ENCODE assay signal across 34 cellular contexts in genomic region chr3:54888873-54889272, GRCh38. TPM values are rescaled to one million over a fixed set of nuclear protein-coding genes. Genes with fewer than 3 reads are reported as not detected.
A peak's percentile ranks its signal among the peaks of the same experiment; 100 is the strongest.
DNase-seq lines count a peak whose midpoint lies in the region; ATAC-seq, FAIRE-seq and TF ChIP-seq lines count a peak whose summit lies in the region.
"Had no signal": no experiment of that assay in that cellular context is flagged by ENCODE, and none has a peak within 500 bp of the region (broad histone marks: within the 10 kb centered on the region; RNA-seq: fewer than 3 reads in every experiment).

No MANE protein-coding gene starts in this region.

- TF ChIP-seq EP300 in gastroesophageal sphincter (IDR thresholded peaks at IDR 0.05): no peak

- in situ Hi-C loops in gastrocnemius medialis (cut with MboI; ENCODE audit: low sequenced_read_pairs in 4 of 4): no loop called here

- no peaks in the 10 kb centered on the region for H3K27me3 ChIP-seq in bronchial epithelial cell (ENCODE audit: control insufficient read depth, insufficient read depth, low read length)
- no peaks in the 10 kb centered on the region for H3K27me3 ChIP-seq in gastroesophageal sphincter
- no peaks in the 10 kb centered on the region for H3K27me3 ChIP-seq in gastrocnemius medialis
- no peaks in the 10 kb centered on the region for H3K27me3 ChIP-seq in right cardiac atrium (ENCODE audit: control insufficient read depth, insufficient read depth)
- H3K27me3 ChIP-seq: brain microvascular endothelial cell, ovary, thyroid gland had no signal

- peak overlapping the region; percentile 34 to 90 (median 62) for H3K27ac ChIP-seq in gastroesophageal sphincter
- H3K27ac ChIP-seq in gastrocnemius medialis: peak overlapping the region in 2 of 4 donors; percentile 33 to 79
- H3K27ac ChIP-seq in right cardiac atrium (ENCODE audit: low read length): no peak overlapping the region
- H3K27ac ChIP-seq: brain microvascular endothelial cell, epithelial cell of prostate, ovary, thyroid gland had no signal

- no peak for TF ChIP-seq POLR2A in gastroesophageal sphincter (IDR thresholded peaks at IDR 0.05)
- TF ChIP-seq POLR2A in gastrocnemius medialis (IDR thresholded peaks at IDR 0.05): no peak

- H3K4me1 Mint-ChIP-seq in activated CD4-positive, alpha-beta T cell treated with anti-CD3 and anti-CD28 coated beads, Interleukin-2, amount 10 ng/mL, durations not matched to agents 7 days and 5 days: no peaks in the 10 kb centered on the region
- H3K4me1 Mint-ChIP-seq: activated CD8-positive, alpha-beta memory T cell treated with anti-CD3 and anti-CD28 coated beads, Interleukin-2, amount 10 ng/mL, durations not matched to agents 7 days and 5 days; activated naive CD8-positive, alpha-beta T cell treated with anti-CD3 and anti-CD28 coated beads, Interleukin-2, amount 50 U/mL, for 24 hours; CD4-positive, alpha-beta memory T cell; stimulated activated naive B cell treated with anti-CD40 and anti-IgM and Interleukin-4, amounts not matched to agents 10 μg/mL and 1 μg/mL and 100 μg/mL, for 72 hours had no signal

- H3K4me1 ChIP-seq in gastroesophageal sphincter: peaks cover 19 to 52% (median 25%) of the 10 kb centered on the region in 3 donors
- H3K4me1 ChIP-seq in gastrocnemius medialis: peaks cover 33 to 49% of the 10 kb centered on the region in 2 donors
- H3K4me1 ChIP-seq in right cardiac atrium (ENCODE audit: control insufficient read depth, insufficient read depth, low read length): peaks cover 2% of the 10 kb centered on the region

- TF ChIP-seq CTCF in bronchial epithelial cell (IDR thresholded peaks at IDR 0.05; ENCODE audit: insufficient read depth, low read length, severe bottlenecking) (no peak), gastroesophageal sphincter (IDR thresholded peaks at IDR 0.05) (no peak), gastrocnemius medialis (IDR thresholded peaks at IDR 0.05 in 4 of 5, conservative IDR thresholded peaks at IDR 0.05 in 1 of 5) (no peak)

- no peaks in the 10 kb centered on the region for H3K9me3 Mint-ChIP-seq in activated CD4-positive, alpha-beta T cell treated with anti-CD3 and anti-CD28 coated beads, Interleukin-2, amount 10 ng/mL, durations not matched to agents 7 days and 5 days
- H3K9me3 Mint-ChIP-seq: activated naive CD8-positive, alpha-beta T cell treated with anti-CD3 and anti-CD28 coated beads, Interleukin-2, amount 50 U/mL, for 24 hours; stimulated activated naive B cell treated with anti-CD40 and anti-IgM and Interleukin-4, amounts not matched to agents 10 μg/mL and 1 μg/mL and 100 μg/mL, for 72 hours; WTC11 had no signal

- no peaks in the 10 kb centered on the region for H3K36me3 Mint-ChIP-seq in activated CD4-positive, alpha-beta T cell treated with anti-CD3 and anti-CD28 coated beads, Interleukin-2, amount 10 ng/mL, durations not matched to agents 7 days and 5 days (ENCODE audit: low read depth)
- H3K36me3 Mint-ChIP-seq: activated CD8-positive, alpha-beta memory T cell treated with anti-CD3 and anti-CD28 coated beads, Interleukin-2, amount 10 ng/mL, durations not matched to agents 7 days and 5 days; CD4-positive, alpha-beta memory T cell; natural killer cell treated with Interleukin-12 subunit alpha and Interleukin-12 subunit beta and Interleukin-15 and Interleukin-18, amount 100 ng/mL, for 72 hours; stimulated activated naive B cell treated with anti-CD40 and anti-IgM and Interleukin-4, amounts not matched to agents 10 μg/mL and 1 μg/mL and 100 μg/mL, for 72 hours had no signal

- FAIRE-seq in bronchial epithelial cell (lab: Jason Lieb, UNC): no peak
- FAIRE-seq: colon, GM12891, keratinocyte had no signal

- peak; percentile 13 for ATAC-seq in gastroesophageal sphincter
- ATAC-seq in gastrocnemius medialis: peak; percentile 35 to 62
- no peak for ATAC-seq in right cardiac atrium
- ATAC-seq: activated CD8-positive, alpha-beta memory T cell treated with anti-CD3 and anti-CD28 coated beads, Interleukin-2, amount 10 ng/mL, durations not matched to agents 7 days and 5 days; activated naive CD8-positive, alpha-beta T cell treated with anti-CD3 and anti-CD28 coated beads, Interleukin-2, amount 50 U/mL, for 24 hours; natural killer cell treated with Interleukin-12 subunit alpha and Interleukin-12 subunit beta and Interleukin-15 and Interleukin-18, amount 100 ng/mL, for 72 hours; stimulated activated naive B cell treated with anti-CD40 and anti-IgM and Interleukin-4, amounts not matched to agents 10 μg/mL and 1 μg/mL and 100 μg/mL, for 72 hours; WTC11 had no signal

- no peak overlapping the region for H3K4me3 Mint-ChIP-seq in activated CD4-positive, alpha-beta T cell treated with anti-CD3 and anti-CD28 coated beads, Interleukin-2, amount 10 ng/mL, durations not matched to agents 7 days and 5 days
- H3K4me3 Mint-ChIP-seq: activated CD8-positive, alpha-beta memory T cell treated with anti-CD3 and anti-CD28 coated beads, Interleukin-2, amount 10 ng/mL, durations not matched to agents 7 days and 5 days; activated naive CD8-positive, alpha-beta T cell treated with anti-CD3 and anti-CD28 coated beads, Interleukin-2, amount 50 U/mL, for 24 hours; CD4-positive, alpha-beta memory T cell; natural killer cell treated with Interleukin-12 subunit alpha and Interleukin-12 subunit beta and Interleukin-15 and Interleukin-18, amount 100 ng/mL, for 72 hours; stimulated activated naive B cell treated with anti-CD40 and anti-IgM and Interleukin-4, amounts not matched to agents 10 μg/mL and 1 μg/mL and 100 μg/mL, for 72 hours; WTC11 had no signal

- H3K4me3 ChIP-seq in bronchial epithelial cell (ENCODE audit: low read depth, low read length): no peak overlapping the region
- H3K4me3 ChIP-seq in gastroesophageal sphincter: no peak overlapping the region
- no peak overlapping the region for H3K4me3 ChIP-seq in gastrocnemius medialis
- H3K4me3 ChIP-seq in right cardiac atrium (ENCODE audit: low read length): no peak overlapping the region
- H3K4me3 ChIP-seq: ovary, thyroid gland had no signal

- H3K36me3 ChIP-seq in bronchial epithelial cell (ENCODE audit: control insufficient read depth, insufficient read depth, low read length) (no peaks in the 10 kb centered on the region), gastroesophageal sphincter (no peaks in the 10 kb centered on the region), gastrocnemius medialis (no peaks in the 10 kb centered on the region)
- H3K36me3 ChIP-seq: brain microvascular endothelial cell, ovary, thyroid gland had no signal

- 50 to 71% methylated on average over 1 of the region's 1 CpG for WGBS in gastroesophageal sphincter (ENCODE audit: low coverage in 1 of 2), 2 donors
- 86% methylated on average over 1 of the region's 1 CpG for WGBS in right cardiac atrium

- no peaks in the 10 kb centered on the region for H3K27me3 Mint-ChIP-seq in activated CD4-positive, alpha-beta T cell treated with anti-CD3 and anti-CD28 coated beads, Interleukin-2, amount 10 ng/mL, durations not matched to agents 7 days and 5 days
- H3K27me3 Mint-ChIP-seq: activated CD8-positive, alpha-beta memory T cell treated with anti-CD3 and anti-CD28 coated beads, Interleukin-2, amount 10 ng/mL, durations not matched to agents 7 days and 5 days; activated naive CD8-positive, alpha-beta T cell treated with anti-CD3 and anti-CD28 coated beads, Interleukin-2, amount 50 U/mL, for 24 hours; natural killer cell treated with Interleukin-12 subunit alpha and Interleukin-12 subunit beta and Interleukin-15 and Interleukin-18, amount 100 ng/mL, for 72 hours; stimulated activated naive B cell treated with anti-CD40 and anti-IgM and Interleukin-4, amounts not matched to agents 10 μg/mL and 1 μg/mL and 100 μg/mL, for 72 hours had no signal

- no peak overlapping the region for H3K27ac Mint-ChIP-seq in activated CD4-positive, alpha-beta T cell treated with anti-CD3 and anti-CD28 coated beads, Interleukin-2, amount 10 ng/mL, durations not matched to agents 7 days and 5 days
- H3K27ac Mint-ChIP-seq: activated CD8-positive, alpha-beta memory T cell treated with anti-CD3 and anti-CD28 coated beads, Interleukin-2, amount 10 ng/mL, durations not matched to agents 7 days and 5 days; activated naive CD8-positive, alpha-beta T cell treated with anti-CD3 and anti-CD28 coated beads, Interleukin-2, amount 50 U/mL, for 24 hours; CD4-positive, alpha-beta memory T cell; natural killer cell treated with Interleukin-12 subunit alpha and Interleukin-12 subunit beta and Interleukin-15 and Interleukin-18, amount 100 ng/mL, for 72 hours; stimulated activated naive B cell treated with anti-CD40 and anti-IgM and Interleukin-4, amounts not matched to agents 10 μg/mL and 1 μg/mL and 100 μg/mL, for 72 hours; WTC11 had no signal

- intact Hi-C loops in gastrocnemius medialis (cut with DNase I; ENCODE audit: low total_unique reads) (no loop called here), right cardiac atrium (cut with DNase I) (no loop called here)

- CTCF ChIA-PET in activated CD4-positive, alpha-beta T cell treated with anti-CD3 and anti-CD28 coated beads, Interleukin-2, amount 10 ng/mL, durations not matched to agents 7 days and 5 days (lab: Charles Lee): interaction anchor here (0.6 kb wide), 1 partner anchor 327 kb away, joined by 3 read pairs; no protein-coding TSS in a partner anchor

- H3K9me3 ChIP-seq in gastroesophageal sphincter (no peaks in the 10 kb centered on the region), gastrocnemius medialis (no peaks in the 10 kb centered on the region), right cardiac atrium (ENCODE audit: control insufficient read depth, low read length) (no peaks in the 10 kb centered on the region)
- H3K9me3 ChIP-seq: ovary, thyroid gland had no signal

- DNase-seq in EH (ENCODE audit: low read depth): peak; percentile 50
- DNase-seq in bronchial epithelial cell (ENCODE audit: low read depth): peak; percentile 6
- DNase-seq in gastrocnemius medialis: peak in 1 of 2 donors; percentile 43
- DNase-seq in activated CD4-positive, alpha-beta T cell treated with anti-CD3 and anti-CD28 coated beads, Interleukin-2, amount 10 ng/mL, durations not matched to agents 7 days and 5 days: no peak
- DNase-seq in islet precursor cell: no peak
- no peak for DNase-seq in NCI-H187 (lab: John Stamatoyannopoulos, UW)
- DNase-seq in right cardiac atrium: no peak
- DNase-seq: activated CD8-positive, alpha-beta memory T cell treated with anti-CD3 and anti-CD28 coated beads, Interleukin-2, amount 10 ng/mL, durations not matched to agents 7 days and 5 days; activated naive CD8-positive, alpha-beta T cell treated with anti-CD3 and anti-CD28 coated beads, Interleukin-2, amount 50 U/mL, for 24 hours; activated T-cell treated with anti-CD3 and anti-CD28 coated beads, Interleukin-2, amount 50 U/mL, for 48 hours; brain microvascular endothelial cell; CD4-positive, alpha-beta memory T cell; effector CD8-positive, alpha-beta T cell; EL; GOT3; NCI-H1105 treated with DMSO at 0.1 percent for 48 hours; NCI-H2029 treated with DMSO at 0.1 percent for 48 hours; NCI-H226; NCI-H69; stimulated activated CD4-positive, alpha-beta T cell treated with anti-CD3 and anti-CD28 coated beads, Interleukin-15, amount 100 ng/mL, for 24 hours; stimulated activated naive B cell treated with anti-CD40 and anti-IgM and Interleukin-4, amounts not matched to agents 10 μg/mL and 1 μg/mL and 100 μg/mL, for 72 hours; SW 1271; T-helper 9 cell; thyroid gland had no signal

- POLR2A ChIA-PET in activated CD4-positive, alpha-beta T cell treated with anti-CD3 and anti-CD28 coated beads, Interleukin-2, amount 10 ng/mL, durations not matched to agents 7 days and 5 days (lab: Charles Lee): no interaction called here

RNA-seq across cellular contexts. Expression of gene LRTM1, which starts 39.0 kb away (rescaled TPM):
- total RNA-seq in bronchial epithelial cell: not detected in 2 replicates
- total RNA-seq in gastroesophageal sphincter: not detected
- total RNA-seq in gastrocnemius medialis: not detected
- not detected for total RNA-seq in activated CD4-positive, alpha-beta T cell treated with anti-CD3 and anti-CD28 coated beads, Interleukin-2, amount 10 ng/mL, durations not matched to agents 7 days and 5 days
- total RNA-seq in right cardiac atrium: not detected
- not detected for polyA plus RNA-seq in right cardiac atrium
- total RNA-seq: A172; activated CD8-positive, alpha-beta memory T cell treated with anti-CD3 and anti-CD28 coated beads, Interleukin-2, amount 10 ng/mL, durations not matched to agents 7 days and 5 days; CD4-positive, alpha-beta memory T cell; liver; natural killer cell treated with Interleukin-12 subunit alpha and Interleukin-12 subunit beta and Interleukin-15 and Interleukin-18, amount 100 ng/mL, for 72 hours; ovary; thyroid gland; WTC11 had no signal
- polyA plus RNA-seq: CD4-positive, alpha-beta memory T cell; keratinocyte; liver; ovary had no signal

Comparison
In these comparisons a context has a peak if more than half of its experiments do, and no peak if none do; other contexts are left out.
1. DNase-seq: peak in EH (single experiment) and bronchial epithelial cell (single experiment); none in activated CD4-positive, alpha-beta T cell treated with anti-CD3 and anti-CD28 coated beads, Interleukin-2, amount 10 ng/mL, durations not matched to agents 7 days and 5 days (single experiment), islet precursor cell (single experiment), NCI-H187 (0 of 2) and right cardiac atrium (0 of 3).
2. ATAC-seq: peak in gastroesophageal sphincter (single experiment) and gastrocnemius medialis (2 of 2); none in right cardiac atrium (0 of 2).